Comparison of ENCODE assay signal across 11 cellular contexts in the genomic region with DNA sequence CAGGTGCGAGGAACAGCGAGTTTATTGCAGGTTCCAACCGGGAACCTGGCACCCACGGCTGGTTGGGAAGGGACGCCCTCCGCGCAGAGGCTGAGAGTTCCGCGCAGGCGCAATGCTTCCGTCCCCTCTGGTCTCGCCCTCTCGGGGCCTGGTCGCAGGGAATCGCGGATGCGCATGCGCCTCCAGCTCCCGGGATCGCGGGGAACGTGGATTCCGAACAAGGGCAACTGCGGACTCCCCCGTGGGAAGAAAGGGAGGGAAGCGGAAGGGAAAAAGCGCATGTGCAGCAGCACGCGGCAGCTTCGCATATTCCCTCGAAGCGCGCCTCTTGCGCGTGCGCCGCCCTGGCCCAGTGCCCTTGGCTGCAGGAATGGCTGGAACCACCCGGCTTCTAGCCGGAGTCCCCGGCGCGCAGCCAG. TPM values are rescaled to one million over a fixed set of nuclear protein-coding genes. Genes with fewer than 3 reads are reported as not detected.
DNase-seq lines count a peak whose midpoint lies in the region; ATAC-seq and TF ChIP-seq lines count a peak whose summit lies in the region.
"Had no signal": no experiment of that assay in that cellular context is flagged by ENCODE, and none has a peak within 500 bp of the region (broad histone marks: within the 10 kb centered on the region; RNA-seq: fewer than 3 reads in every experiment).

No MANE protein-coding gene starts in this region.

- no peak for TF ChIP-seq CTCF in osteocyte (IDR thresholded peaks at IDR 0.05)

- H3K4me3 Mint-ChIP-seq in activated naive CD8-positive, alpha-beta T cell treated with anti-CD3 and anti-CD28 coated beads, Interleukin-2, amount 10 ng/mL, durations not matched to agents 7 days and 5 days: peak overlapping the region; percentile 22
- peak overlapping the region; percentile 45 for H3K4me3 Mint-ChIP-seq in osteocyte (ENCODE audit: unreplicated experiment)
- H3K4me3 Mint-ChIP-seq: HFFc6 had no signal

- H3K27ac Mint-ChIP-seq in activated naive CD8-positive, alpha-beta T cell treated with anti-CD3 and anti-CD28 coated beads, Interleukin-2, amount 10 ng/mL, durations not matched to agents 7 days and 5 days: no peak overlapping the region
- H3K27ac Mint-ChIP-seq in osteocyte (ENCODE audit: unreplicated experiment): no peak overlapping the region
- H3K27ac Mint-ChIP-seq: HFFc6 had no signal

- intact Hi-C loops in Right ventricle myocardium superior (cut with DNase I): no loop called here

- peaks cover 9% of the 10 kb centered on the region for H3K4me1 Mint-ChIP-seq in activated naive CD8-positive, alpha-beta T cell treated with anti-CD3 and anti-CD28 coated beads, Interleukin-2, amount 10 ng/mL, durations not matched to agents 7 days and 5 days
- peaks cover 17% of the 10 kb centered on the region for H3K4me1 Mint-ChIP-seq in osteocyte (ENCODE audit: unreplicated experiment)

- no peaks in the 10 kb centered on the region for H3K27me3 Mint-ChIP-seq in activated naive CD8-positive, alpha-beta T cell treated with anti-CD3 and anti-CD28 coated beads, Interleukin-2, amount 10 ng/mL, durations not matched to agents 7 days and 5 days
- no peaks in the 10 kb centered on the region for H3K27me3 Mint-ChIP-seq in osteocyte (ENCODE audit: unreplicated experiment)

- POLR2A ChIA-PET in activated naive CD8-positive, alpha-beta T cell treated with anti-CD3 and anti-CD28 coated beads, Interleukin-2, amount 10 ng/mL, durations not matched to agents 7 days and 5 days (lab: Charles Lee): interaction anchor here (1.0 kb wide), 1 partner anchor 38 kb away, joined by 3 read pairs; no protein-coding TSS in a partner anchor

- peaks cover 9% of the 10 kb centered on the region for H3K36me3 Mint-ChIP-seq in activated naive CD8-positive, alpha-beta T cell treated with anti-CD3 and anti-CD28 coated beads, Interleukin-2, amount 10 ng/mL, durations not matched to agents 7 days and 5 days
- no peaks in the 10 kb centered on the region for H3K36me3 Mint-ChIP-seq in osteocyte (ENCODE audit: unreplicated experiment)

- DNase-seq in AG08395 (ENCODE audit: low spot score) (peak; percentile 61), Right ventricle myocardium superior (peak; percentile 90), osteocyte (ENCODE audit: extremely low spot score, unreplicated experiment) (no peak), HPDE6-E6E7 (ENCODE audit: extremely low spot score) (no peak)
- peak; percentile 48 for DNase-seq in activated naive CD8-positive, alpha-beta T cell treated with anti-CD3 and anti-CD28 coated beads, Interleukin-2, amount 10 ng/mL, durations not matched to agents 7 days and 5 days
- DNase-seq: activated naive CD4-positive, alpha-beta T cell treated with Interleukin-2 at 50 U/mL for 16 hours; HFFc6; NCI-H524 had no signal

- no peaks in the 10 kb centered on the region for H3K9me3 Mint-ChIP-seq in activated naive CD8-positive, alpha-beta T cell treated with anti-CD3 and anti-CD28 coated beads, Interleukin-2, amount 10 ng/mL, durations not matched to agents 7 days and 5 days
- H3K9me3 Mint-ChIP-seq in osteocyte (ENCODE audit: unreplicated experiment): no peaks in the 10 kb centered on the region
- H3K9me3 Mint-ChIP-seq: HFFc6 had no signal

- ATAC-seq in activated naive CD8-positive, alpha-beta T cell treated with anti-CD3 and anti-CD28 coated beads, Interleukin-2, amount 10 ng/mL, durations not matched to agents 7 days and 5 days (ENCODE audit: low read depth): no peak
- ATAC-seq in Right ventricle myocardium superior (ENCODE audit: poor library complexity) (peak; percentile 50), GM21737 (IDR thresholded peaks at IDR 0.05; ENCODE audit: unreplicated experiment) (no peak), GM19455 (IDR thresholded peaks at IDR 0.05; ENCODE audit: unreplicated experiment) (no peak), GM21717 (IDR thresholded peaks at IDR 0.05; ENCODE audit: unreplicated experiment) (no peak)

RNA-seq across cellular contexts. Expression of gene TSSK6, which starts 1.1 kb away (rescaled TPM):
- total RNA-seq in activated naive CD8-positive, alpha-beta T cell treated with anti-CD3 and anti-CD28 coated beads, Interleukin-2, amount 10 ng/mL, durations not matched to agents 7 days and 5 days: 1 to 10 TPM; 5.8 to 6.5 TPM
- total RNA-seq in Right ventricle myocardium superior: 0.67 TPM
- total RNA-seq in osteocyte: 1.7 and 2.0 TPM in 2 replicates

RNA-seq across cellular contexts. Expression of gene NDUFA13, which starts 1.8 kb away (rescaled TPM):
- total RNA-seq in activated naive CD8-positive, alpha-beta T cell treated with anti-CD3 and anti-CD28 coated beads, Interleukin-2, amount 10 ng/mL, durations not matched to agents 7 days and 5 days: 100 to 1,000 TPM; 306 to 336 TPM
- 1,367 TPM for total RNA-seq in Right ventricle myocardium superior
- 372 and 376 TPM in 2 replicates for total RNA-seq in osteocyte

RNA-seq across cellular contexts. Expression of gene YJEFN3, which starts 14.5 kb away (rescaled TPM):
- total RNA-seq in activated naive CD8-positive, alpha-beta T cell treated with anti-CD3 and anti-CD28 coated beads, Interleukin-2, amount 10 ng/mL, durations not matched to agents 7 days and 5 days: 10 to 100 TPM; 11.7 to 11.9 TPM
- total RNA-seq in Right ventricle myocardium superior (5.8 TPM), osteocyte (6.1 and 6.3 TPM in 2 replicates)

RNA-seq across cellular contexts. Expression of gene CILP2, which starts 23.8 kb away (rescaled TPM):
- total RNA-seq in activated naive CD8-positive, alpha-beta T cell treated with anti-CD3 and anti-CD28 coated beads, Interleukin-2, amount 10 ng/mL, durations not matched to agents 7 days and 5 days: under 1 TPM; 0.11 to 0.14 TPM
- total RNA-seq in Right ventricle myocardium superior (0.40 TPM), osteocyte (0.63 and 1.1 TPM in 2 replicates)

Comparison
In these comparisons a context has a peak if more than half of its experiments do, and no peak if none do; other contexts are left out.
1. DNase-seq: peak in AG08395 (single experiment), activated naive CD8-positive, alpha-beta T cell treated with anti-CD3 and anti-CD28 coated beads, Interleukin-2, amount 10 ng/mL, durations not matched to agents 7 days and 5 days (single experiment) and Right ventricle myocardium superior (single experiment); none in osteocyte (single experiment) and HPDE6-E6E7 (single experiment).